In the genomic region with DNA sequence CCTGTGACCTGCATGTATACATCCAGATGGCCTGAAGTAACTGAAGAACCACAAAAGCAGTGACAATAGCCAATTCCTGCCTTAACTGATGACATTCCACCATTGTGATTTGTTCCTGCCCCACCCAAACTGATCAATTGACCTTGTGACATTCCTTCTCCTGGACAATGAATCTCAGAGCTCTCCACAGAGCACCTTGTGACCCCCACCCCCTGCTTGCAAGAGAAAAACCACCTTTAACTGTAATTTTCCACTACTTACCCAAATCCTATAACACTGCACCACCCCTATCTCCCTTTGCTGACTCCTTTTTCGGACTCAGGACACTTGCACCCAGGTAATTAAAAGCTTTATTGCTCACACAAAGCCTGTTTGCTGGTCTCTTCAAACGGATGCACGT, we compare ENCODE assay signal across 19 cellular contexts.
DNase-seq lines count a peak whose midpoint lies in the region; ATAC-seq and TF ChIP-seq lines count a peak whose summit lies in the region.
"Had no signal": no experiment of that assay in that cellular context is flagged by ENCODE, and none has a peak within 500 bp of the region (broad histone marks: within the 10 kb centered on the region; RNA-seq: fewer than 3 reads in every experiment).

No MANE protein-coding gene starts in this region.

- no peaks in the 10 kb centered on the region for H3K27me3 ChIP-seq in H9 (ENCODE audit: insufficient read depth, low read length)
- H3K27me3 ChIP-seq in mesendoderm (ENCODE audit: insufficient read depth, low read length, poor library complexity): no peaks in the 10 kb centered on the region

- H3K36me3 Mint-ChIP-seq in H9 (ENCODE audit: insufficient read depth in 1 of 3, low read depth in 3 of 3) (peaks cover 0 to 2% (median 2%) of the 10 kb centered on the region in 3 experiments; a peak in 2 of 7 replicates), WTC11 (peaks cover 3% of the 10 kb centered on the region), progenitor cell of endocrine pancreas (ENCODE audit: insufficient read depth) (no peaks in the 10 kb centered on the region)

- H4K5ac ChIP-seq in H9 (ENCODE audit: insufficient read length, low read depth, low read length): no peak overlapping the region
- H4K5ac ChIP-seq in mesendoderm (ENCODE audit: low read length): no peak overlapping the region

- no peaks in the 10 kb centered on the region for H4K20me1 ChIP-seq in H9 (ENCODE audit: control insufficient read depth, insufficient read depth, insufficient read length)

- H3K23me2 ChIP-seq in H9 (ENCODE audit: insufficient read length, low read depth, low read length, poor library complexity, severe bottlenecking): no peaks in the 10 kb centered on the region

- H3K27ac Mint-ChIP-seq in H9 (peak overlapping the region; percentile 17 to 94 (median 90); a peak in 5 of 7 replicates), WTC11 (peak overlapping the region; percentile 77), progenitor cell of endocrine pancreas (peak overlapping the region; percentile 19)

- H3K27ac ChIP-seq in H9 (ENCODE audit: insufficient read length, low read depth, low read length) (peak overlapping the region; percentile 55), mesendoderm (ENCODE audit: low read depth, low read length) (no peak overlapping the region)

- H3K36me3 ChIP-seq in mesendoderm (ENCODE audit: control insufficient read depth, insufficient read depth, low read length): no peaks in the 10 kb centered on the region

- no peak overlapping the region for H2BK12ac ChIP-seq in H9 (ENCODE audit: insufficient read length, low read depth, low read length)

- H2BK120ac ChIP-seq in H9 (ENCODE audit: low read depth, low read length, poor library complexity, severe bottlenecking): no peak overlapping the region
- no peak overlapping the region for H2BK120ac ChIP-seq in mesendoderm (ENCODE audit: low read depth, low read length)

- no peak overlapping the region; a peak in 1 of 5 replicates for H3K4me3 Mint-ChIP-seq in H9
- no peak overlapping the region for H3K4me3 Mint-ChIP-seq in WTC11
- H3K4me3 Mint-ChIP-seq in progenitor cell of endocrine pancreas (ENCODE audit: low read depth): no peak overlapping the region

- H3K23ac ChIP-seq in H9 (ENCODE audit: insufficient read length, low read depth, low read length): no peak overlapping the region
- no peak overlapping the region for H3K23ac ChIP-seq in mesendoderm (ENCODE audit: low read length)

- no peak overlapping the region for H3K14ac ChIP-seq in H9 (ENCODE audit: insufficient read depth, low read length)

- H2AK5ac ChIP-seq in H9 (ENCODE audit: insufficient read length, low read length) (no peak overlapping the region), mesendoderm (ENCODE audit: low read length) (no peak overlapping the region)

- H3K79me1 ChIP-seq in H9 (ENCODE audit: insufficient read depth, low read depth, low read length, poor library complexity, severe bottlenecking) (no peaks in the 10 kb centered on the region), mesendoderm (ENCODE audit: low read length) (no peaks in the 10 kb centered on the region)

- no peak overlapping the region for H2AFZ ChIP-seq in H9 (ENCODE audit: low read length)

- H3K79me2 ChIP-seq in H9 (ENCODE audit: insufficient read depth, low read length) (0 out of 2 replicates have a peak, but pooled peaks cover 1% of the 10 kb centered on the region), mesendoderm (ENCODE audit: control insufficient read depth, insufficient read depth, low read length) (no peaks in the 10 kb centered on the region)

- H2BK15ac ChIP-seq in H9 (ENCODE audit: low read depth, low read length): no peak overlapping the region
- no peak overlapping the region for H2BK15ac ChIP-seq in mesendoderm (replicated peaks; ENCODE audit: low read depth)

- H3K9me3 ChIP-seq in H9 (ENCODE audit: control insufficient read depth, low read depth, low read length): no peaks in the 10 kb centered on the region

- H2BK20ac ChIP-seq in H9 (ENCODE audit: low read depth, low read length, poor library complexity, severe bottlenecking): no peak overlapping the region

- H3K4me1 ChIP-seq in H9 (ENCODE audit: insufficient read depth, low read length) (peaks cover 9% of the 10 kb centered on the region; the same call in 1 of the 2 replicates), mesendoderm (ENCODE audit: control insufficient read depth, low read depth, low read length) (peaks cover 3% of the 10 kb centered on the region)

- CTCF ChIA-PET in WTC11 (lab: Charles Lee): no interaction called here

- peaks cover 2 to 4% of the 10 kb centered on the region in 2 experiments; a peak in 4 of 5 replicates for H3K9me3 Mint-ChIP-seq in H9
- peaks cover 15% of the 10 kb centered on the region for H3K9me3 Mint-ChIP-seq in WTC11
- peaks cover 3% of the 10 kb centered on the region for H3K9me3 Mint-ChIP-seq in progenitor cell of endocrine pancreas (ENCODE audit: low read depth)

- no peaks in the 10 kb centered on the region for H3K27me3 Mint-ChIP-seq in H9 (ENCODE audit: low read depth)
- no peaks in the 10 kb centered on the region for H3K27me3 Mint-ChIP-seq in WTC11 (ENCODE audit: low read depth)
- no peaks in the 10 kb centered on the region for H3K27me3 Mint-ChIP-seq in progenitor cell of endocrine pancreas

- H2BK5ac ChIP-seq in H9 (ENCODE audit: insufficient read length, low read length): no peak overlapping the region
- no peak overlapping the region for H2BK5ac ChIP-seq in mesendoderm (ENCODE audit: low read length)

- TF ChIP-seq CTCF in H9 (conservative IDR thresholded peaks at IDR 0.05) (no peak), WTC11 (IDR thresholded peaks at IDR 0.05) (no peak), progenitor cell of endocrine pancreas (IDR thresholded peaks at IDR 0.05; ENCODE audit: unreplicated experiment) (no peak)

- H3T11ph ChIP-seq in H9 (ENCODE audit: low read length): no peak overlapping the region

- H4K8ac ChIP-seq in H9 (replicated peaks; ENCODE audit: insufficient read length, low read depth, low read length): no peak overlapping the region
- no peak overlapping the region for H4K8ac ChIP-seq in mesendoderm (ENCODE audit: low read depth, low read length)

- peak; percentile 11; the same call in 1 of the 2 replicates for ATAC-seq in WTC11
- no peak for ATAC-seq in HG02623 (IDR thresholded peaks at IDR 0.05; ENCODE audit: unreplicated experiment)
- ATAC-seq in GM19455 (IDR thresholded peaks at IDR 0.05; ENCODE audit: unreplicated experiment): no peak
- ATAC-seq: Panc1 had no signal

- H3K4me2 ChIP-seq in H9 (ENCODE audit: insufficient read depth, insufficient read length, low read length): no peak overlapping the region
- H3K4me2 ChIP-seq in mesendoderm (ENCODE audit: low read length): no peak overlapping the region

- peak; percentile 29 for DNase-seq in H9
- DNase-seq in WTC11 (ENCODE audit: low spot score): no peak
- peak; percentile 58 for DNase-seq in mesendoderm
- no peak for DNase-seq in progenitor cell of endocrine pancreas (ENCODE audit: low spot score, unreplicated experiment)
- no peak for DNase-seq in GM03348 (ENCODE audit: low spot score)
- DNase-seq: Calu3, DMS79 treated with DMSO at 0.1 percent for 48 hours, KBM-7, MV-4-11, NCI-H1105 treated with DMSO at 0.1 percent for 48 hours, NCI-H146, NCI-H1930, NCI-H446 treated with DMSO at 0.1 percent for 48 hours, NCI-H526, NCI-H82, SHP77 treated with DMSO at 0.1 percent for 48 hours had no signal

- no peak overlapping the region for H3K18ac ChIP-seq in H9 (ENCODE audit: insufficient read length, low read depth, low read length)
- H3K18ac ChIP-seq in mesendoderm (ENCODE audit: low read length): no peak overlapping the region

- H3K4me1 Mint-ChIP-seq in H9 (peaks cover 37 to 38% of the 10 kb centered on the region in 2 experiments), WTC11 (peaks cover 50% of the 10 kb centered on the region), progenitor cell of endocrine pancreas (ENCODE audit: low read depth) (peaks cover 11% of the 10 kb centered on the region)

- no peak overlapping the region for H3K9ac ChIP-seq in H9 (ENCODE audit: extremely low read depth, insufficient read length, low read length)
- H3K9ac ChIP-seq in mesendoderm (ENCODE audit: low read length): no peak overlapping the region

- no peak overlapping the region for H3K56ac ChIP-seq in H9 (ENCODE audit: insufficient read length, low read depth, low read length)
- H3K56ac ChIP-seq in mesendoderm (ENCODE audit: low read length): no peak overlapping the region

- H3K4ac ChIP-seq in H9 (ENCODE audit: low read depth, low read length) (no peak overlapping the region), mesendoderm (ENCODE audit: low read depth, low read length) (no peak overlapping the region)

- POLR2A ChIA-PET in WTC11 (lab: Charles Lee): no interaction called here

- no peak overlapping the region for H3K4me3 ChIP-seq in mesendoderm (ENCODE audit: low read length)

- no CpG with 5 or more reads among the region's 3 CpGs for WGBS in H9 (ENCODE audit: extremely low coverage, insufficient read length, low lambda C conversion rate)
- no CpG with 5 or more reads among the region's 3 CpGs for whole genome bisulfite sequencing in mesendoderm (ENCODE audit: extremely low coverage, insufficient coverage, low lambda C conversion rate)

- H4K91ac ChIP-seq in H9 (ENCODE audit: insufficient read length, low read depth, low read length): no peak overlapping the region

TF ChIP-seq in WTC11, 78 proteins besides CTCF, POLR2A, EP300 and RAD21 (continues in another document):
- TF ChIP-seq ZNF671 (CRISPR knock-in tag; IDR thresholded peaks at IDR 0.05) (no peak), CREM (CRISPR knock-in tag; IDR thresholded peaks at IDR 0.05) (no peak)
- TF ChIP-seq, protein P1, sequence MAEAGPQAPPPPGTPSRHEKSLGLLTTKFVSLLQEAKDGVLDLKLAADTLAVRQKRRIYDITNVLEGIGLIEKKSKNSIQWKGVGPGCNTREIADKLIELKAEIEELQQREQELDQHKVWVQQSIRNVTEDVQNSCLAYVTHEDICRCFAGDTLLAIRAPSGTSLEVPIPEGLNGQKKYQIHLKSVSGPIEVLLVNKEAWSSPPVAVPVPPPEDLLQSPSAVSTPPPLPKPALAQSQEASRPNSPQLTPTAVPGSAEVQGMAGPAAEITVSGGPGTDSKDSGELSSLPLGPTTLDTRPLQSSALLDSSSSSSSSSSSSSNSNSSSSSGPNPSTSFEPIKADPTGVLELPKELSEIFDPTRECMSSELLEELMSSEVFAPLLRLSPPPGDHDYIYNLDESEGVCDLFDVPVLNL (CRISPR knock-in tag; IDR thresholded peaks at IDR 0.05; ENCODE audit: borderline replicate concordance, low read depth): no peak

Comparison
In these comparisons a context has a peak if more than half of its experiments do, and no peak if none do; other contexts are left out.
1. DNase-seq: peak in H9 (single experiment) and mesendoderm (single experiment); none in WTC11 (single experiment), progenitor cell of endocrine pancreas (single experiment) and GM03348 (single experiment).
2. H3K27ac Mint-ChIP-seq: peak in every context shown above with its lines; median percentile 90 in H9; 77 in WTC11; 19 in progenitor cell of endocrine pancreas.